Comparison of ENCODE assay signal across 16 cellular contexts in genomic region chr9:130197888-130198287, GRCh38. TPM values are rescaled to one million over a fixed set of nuclear protein-coding genes. Genes with fewer than 3 reads are reported as not detected.
DNase-seq lines count a peak whose midpoint lies in the region; ATAC-seq and TF ChIP-seq lines count a peak whose summit lies in the region.
"Had no signal": no experiment of that assay in that cellular context is flagged by ENCODE, and none has a peak within 500 bp of the region (broad histone marks: within the 10 kb centered on the region; RNA-seq: fewer than 3 reads in every experiment).

No MANE protein-coding gene starts in this region.

- H3K36me3 ChIP-seq in BE2C = peaks cover 13% of the 10 kb centered on the region
- no peaks in the 10 kb centered on the region for H3K36me3 ChIP-seq in HEK293 (ENCODE audit: control insufficient read depth in 2 of 2, insufficient read depth in 1 of 2, low read length in 2 of 2)
- H3K36me3 ChIP-seq: HAP-1 had no signal

- POLR2A ChIA-PET in HEK293 (lab: Yijun Ruan, JAX) = interaction anchor here (0.7 kb wide), 1 partner anchor 1057 kb away, joined by 8 read pairs; no protein-coding TSS in a partner anchor

- H3K27ac ChIP-seq in HEK293 (ENCODE audit: extremely low read depth, low read depth, low read length) (no peak overlapping the region), angular gyrus (ENCODE audit: low read depth, low read length) (peak overlapping the region; percentile 73), layer of hippocampus (ENCODE audit: low read depth, low read length) (peak overlapping the region; percentile 30)
- H3K27ac ChIP-seq: parathyroid adenoma had no signal

- TF ChIP-seq CTCF in BE2C (IDR thresholded peaks at IDR 0.05; ENCODE audit: low read depth, low read length) (no peak), HEK293 (tag by site-specific recombination; IDR thresholded peaks at IDR 0.05) (no peak)

- CTCF ChIA-PET in HEK293 (lab: Yijun Ruan, JAX) = interaction anchor here (0.7 to 2.2 kb wide), 4 partner anchors 10 to 91 kb away, joined by 3 to 9 read pairs (median 8); no protein-coding TSS in a partner anchor

- ATAC-seq in GM18873 (IDR thresholded peaks at IDR 0.05; ENCODE audit: low FRiP score, unreplicated experiment) (no peak), GM21367 (IDR thresholded peaks at IDR 0.05; ENCODE audit: unreplicated experiment) (no peak)
- ATAC-seq: activated CD4-positive, alpha-beta T cell treated with anti-CD3 and anti-CD28 coated beads for 36 hours; activated T-cell treated with anti-CD3 and anti-CD28 coated beads, Interleukin-2, amount 50 U/mL, for 72 hours had no signal

- H3K27me3 ChIP-seq in BE2C (no peaks in the 10 kb centered on the region), layer of hippocampus (ENCODE audit: control insufficient read depth, insufficient read depth, low read length) (no peaks in the 10 kb centered on the region)

- H3K4me1 ChIP-seq in BE2C (peaks cover 82% of the 10 kb centered on the region), HEK293 (ENCODE audit: control insufficient read depth, insufficient read depth, low read length) (peaks cover 4% of the 10 kb centered on the region)
- H3K4me1 ChIP-seq: HAP-1, parathyroid adenoma had no signal

- no peak overlapping the region for H3K4me3 ChIP-seq in BE2C (ENCODE audit: low read depth, low read length)
- H3K4me3 ChIP-seq in HEK293 (ENCODE audit: low read depth, low read length) = no peak overlapping the region
- H3K4me3 ChIP-seq: HAP-1 had no signal

- peak; percentile 31 for DNase-seq in BE2C
- DNase-seq in HK-2 (ENCODE audit: unreplicated experiment) = no peak
- DNase-seq in activated effector memory CD4-positive, alpha-beta T cell treated with anti-CD3 and anti-CD28 coated beads, Interleukin-2, amount 50 U/mL, for 16 hours = no peak
- DNase-seq: activated CD4-positive, alpha-beta T cell treated with anti-CD3 and anti-CD28 coated beads for 36 hours; activated T-cell treated with anti-CD3 and anti-CD28 coated beads, Interleukin-2, amount 50 U/mL, for 72 hours; NCI-H187 treated with DMSO at 0.1 percent for 48 hours; NCI-H526; stimulated activated naive CD4-positive, alpha-beta T cell treated with Interleukin-2 at 50 U/mL for 16 hours had no signal

- no peaks in the 10 kb centered on the region for H3K9me3 ChIP-seq in BE2C
- no peaks in the 10 kb centered on the region for H3K9me3 ChIP-seq in HEK293 (ENCODE audit: control insufficient read depth, insufficient read depth, low read depth, low read length)
- H3K9me3 ChIP-seq: HAP-1 had no signal

TF ChIP-seq in HEK293, 187 proteins besides CTCF, POLR2A, EP300 and RAD21 (continues in another document):
- TF ChIP-seq ZIC2 (tag by site-specific recombination; IDR thresholded peaks at IDR 0.05) (peak; percentile 63), ZNF777 (tag by site-specific recombination; IDR thresholded peaks at IDR 0.05; ENCODE audit: borderline replicate concordance) (no peak), ZBTB49 (tag by site-specific recombination; IDR thresholded peaks at IDR 0.05; ENCODE audit: low read depth) (no peak), REST (tag by site-specific recombination; IDR thresholded peaks at IDR 0.05) (no peak), KLF7 (tag by site-specific recombination; IDR thresholded peaks at IDR 0.05; ENCODE audit: borderline replicate concordance) (no peak), PATZ1 (tag by site-specific recombination; IDR thresholded peaks at IDR 0.05) (peak; percentile 36; the same call in 1 of the 2 replicates), ATF2 (tag by site-specific recombination; IDR thresholded peaks at IDR 0.05; ENCODE audit: low read depth) (no peak), ZNF837 (tag by site-specific recombination; IDR thresholded peaks at IDR 0.05) (no peak), ZNF670 (tag by site-specific recombination; IDR thresholded peaks at IDR 0.05; ENCODE audit: low read depth) (no peak), ZNF510 (tag by site-specific recombination; IDR thresholded peaks at IDR 0.05; ENCODE audit: insufficient replicate concordance) (no peak), ZNF155 (tag by site-specific recombination; IDR thresholded peaks at IDR 0.05) (no peak)
- TF ChIP-seq, protein P1, sequence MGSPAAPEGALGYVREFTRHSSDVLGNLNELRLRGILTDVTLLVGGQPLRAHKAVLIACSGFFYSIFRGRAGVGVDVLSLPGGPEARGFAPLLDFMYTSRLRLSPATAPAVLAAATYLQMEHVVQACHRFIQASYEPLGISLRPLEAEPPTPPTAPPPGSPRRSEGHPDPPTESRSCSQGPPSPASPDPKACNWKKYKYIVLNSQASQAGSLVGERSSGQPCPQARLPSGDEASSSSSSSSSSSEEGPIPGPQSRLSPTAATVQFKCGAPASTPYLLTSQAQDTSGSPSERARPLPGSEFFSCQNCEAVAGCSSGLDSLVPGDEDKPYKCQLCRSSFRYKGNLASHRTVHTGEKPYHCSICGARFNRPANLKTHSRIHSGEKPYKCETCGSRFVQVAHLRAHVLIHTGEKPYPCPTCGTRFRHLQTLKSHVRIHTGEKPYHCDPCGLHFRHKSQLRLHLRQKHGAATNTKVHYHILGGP (tag by site-specific recombination; IDR thresholded peaks at IDR 0.05) = no peak

RNA-seq across cellular contexts. Expression of gene NCS1, which starts 25.7 kb away (rescaled TPM):
- polyA plus RNA-seq in BE2C (2012; ENCODE audit: insufficient read depth, insufficient read length, low read depth) = 82.1 TPM
- polyA plus RNA-seq: CD4-positive, alpha-beta memory T cell had no signal
